ENCODE assay signal across 8 cellular contexts in the genomic region with DNA sequence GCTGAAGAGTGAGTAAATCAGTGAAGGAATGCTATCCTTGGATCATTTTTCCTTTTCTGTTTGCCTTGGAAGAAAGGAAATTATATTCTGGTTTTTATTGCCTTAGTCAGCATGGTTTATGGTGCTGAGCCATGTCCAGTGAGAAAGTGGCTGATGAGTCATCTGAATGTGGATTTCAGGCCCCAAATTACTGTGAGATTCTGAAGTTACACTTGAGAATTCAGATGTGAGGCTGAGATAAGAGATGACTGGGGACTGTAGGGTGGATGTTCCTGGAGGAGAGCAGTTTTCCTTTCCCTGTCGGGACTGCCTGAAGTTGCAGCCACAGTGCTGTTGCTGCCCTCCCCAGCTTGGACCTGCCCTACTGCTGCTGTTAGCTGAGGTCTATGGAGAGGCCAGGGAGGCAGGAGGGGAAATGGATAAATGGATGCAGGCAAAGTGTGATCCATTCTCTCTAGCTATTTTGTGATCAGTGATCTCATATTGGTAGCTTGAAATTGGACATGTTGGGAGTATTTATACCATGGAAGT. TPM values are rescaled to one million over a fixed set of nuclear protein-coding genes. Genes with fewer than 3 reads are reported as not detected.
DNase-seq lines count a peak whose midpoint lies in the region; ATAC-seq and TF ChIP-seq lines count a peak whose summit lies in the region.

No MANE protein-coding gene starts in this region.

- H3K9me3 ChIP-seq in T-helper 17 cell (ENCODE audit: control insufficient read depth, low read length, poor library complexity, severe bottlenecking) (no peaks in the 10 kb centered on the region), tibial artery (no peaks in the 10 kb centered on the region)

- H3K27me3 ChIP-seq in tibial artery: no peaks in the 10 kb centered on the region

- no peaks in the 10 kb centered on the region for H3K27me3 Mint-ChIP-seq in activated T-cell treated with anti-CD3 and anti-CD28 coated beads, Interleukin-2, amount 50 U/mL, for 24 hours
- H3K27me3 Mint-ChIP-seq in activated T-cell treated with anti-CD3 and anti-CD28 coated beads, Interleukin-2, amount 50 U/mL, for 4 hours (ENCODE audit: low read depth): no peaks in the 10 kb centered on the region
- H3K27me3 Mint-ChIP-seq in T-helper 17 cell: no peaks in the 10 kb centered on the region

- no peak overlapping the region for H3K4me3 Mint-ChIP-seq in activated T-cell treated with anti-CD3 and anti-CD28 coated beads, Interleukin-2, amount 50 U/mL, for 24 hours
- H3K4me3 Mint-ChIP-seq in activated T-cell treated with anti-CD3 and anti-CD28 coated beads, Interleukin-2, amount 50 U/mL, for 4 hours: no peak overlapping the region
- peak overlapping the region; percentile 78 for H3K4me3 Mint-ChIP-seq in T-helper 17 cell

- no peak overlapping the region for H3K4me3 ChIP-seq in tibial artery

- intact Hi-C loops in tibial artery (cut with DNase I; ENCODE audit: low total_unique reads): loop anchor here (5.0 kb wide), 1 partner anchor 34 kb away; no protein-coding TSS in a partner anchor

- no peak for ATAC-seq in activated T-cell treated with anti-CD3 and anti-CD28 coated beads, Interleukin-2, amount 50 U/mL, for 4 hours
- ATAC-seq in T-helper 17 cell: no peak
- no peak for ATAC-seq in HG02938 (IDR thresholded peaks at IDR 0.05; ENCODE audit: unreplicated experiment)

- peak overlapping the region; percentile 52 to 53 for H3K27ac ChIP-seq in tibial artery

- no peaks in the 10 kb centered on the region for H3K9me3 Mint-ChIP-seq in activated T-cell treated with anti-CD3 and anti-CD28 coated beads, Interleukin-2, amount 50 U/mL, for 24 hours
- H3K9me3 Mint-ChIP-seq in activated T-cell treated with anti-CD3 and anti-CD28 coated beads, Interleukin-2, amount 50 U/mL, for 4 hours: no peaks in the 10 kb centered on the region

- no peak for DNase-seq in activated T-cell treated with anti-CD3 and anti-CD28 coated beads, Interleukin-2, amount 50 U/mL, for 24 hours
- no peak for DNase-seq in activated T-cell treated with anti-CD3 and anti-CD28 coated beads, Interleukin-2, amount 50 U/mL, for 4 hours
- DNase-seq in T-helper 17 cell: no peak
- DNase-seq in glomerular endothelial cell (ENCODE audit: extremely low read depth, low read depth, low spot score): peak; percentile 77
- peak in 1 of 2 donors; percentile 45 for DNase-seq in tibial artery
- no peak for DNase-seq in T-helper 9 cell
- no peak for DNase-seq in activated gamma-delta T cell treated with Interleukin-2 at 50 U/mL for 16 hours

- peak overlapping the region; percentile 63 for H3K27ac Mint-ChIP-seq in activated T-cell treated with anti-CD3 and anti-CD28 coated beads, Interleukin-2, amount 50 U/mL, for 24 hours
- peak overlapping the region; percentile 98 for H3K27ac Mint-ChIP-seq in T-helper 17 cell

- H3K36me3 Mint-ChIP-seq in activated T-cell treated with anti-CD3 and anti-CD28 coated beads, Interleukin-2, amount 50 U/mL, for 24 hours (ENCODE audit: low read depth): peaks cover 4% of the 10 kb centered on the region
- H3K36me3 Mint-ChIP-seq in activated T-cell treated with anti-CD3 and anti-CD28 coated beads, Interleukin-2, amount 50 U/mL, for 4 hours (ENCODE audit: insufficient read depth): no peaks in the 10 kb centered on the region
- H3K36me3 Mint-ChIP-seq in T-helper 17 cell (ENCODE audit: low read depth): peaks cover 2% of the 10 kb centered on the region

- H3K36me3 ChIP-seq in tibial artery: no peaks in the 10 kb centered on the region

- TF ChIP-seq CTCF in tibial artery (IDR thresholded peaks at IDR 0.05): no peak

- peaks cover 56% of the 10 kb centered on the region for H3K4me1 Mint-ChIP-seq in activated T-cell treated with anti-CD3 and anti-CD28 coated beads, Interleukin-2, amount 50 U/mL, for 24 hours (ENCODE audit: low read depth)
- peaks cover 48% of the 10 kb centered on the region for H3K4me1 Mint-ChIP-seq in activated T-cell treated with anti-CD3 and anti-CD28 coated beads, Interleukin-2, amount 50 U/mL, for 4 hours (ENCODE audit: low read depth)
- H3K4me1 Mint-ChIP-seq in T-helper 17 cell: peaks cover 44% of the 10 kb centered on the region

- H3K4me1 ChIP-seq in tibial artery: peaks cover 0 to 38% (median 26%) of the 10 kb centered on the region in 4 donors

RNA-seq across cellular contexts. Expression of a gene that starts 4.2 kb away (rescaled TPM):
- total RNA-seq in activated T-cell treated with anti-CD3 and anti-CD28 coated beads, Interleukin-2, amount 50 U/mL, for 4 hours: 10 to 100 TPM; 76.3 to 88.2 (median 85.8) TPM
- total RNA-seq in T-helper 17 cell (10 to 100 TPM; 43.8 to 49.1 TPM), glomerular endothelial cell (5.1 and 9.3 TPM in 2 replicates)

RNA-seq across cellular contexts. Expression of a gene that starts 59.1 kb away (rescaled TPM):
- under 1 TPM; 0.25 to 0.63 (median 0.27) TPM for total RNA-seq in activated T-cell treated with anti-CD3 and anti-CD28 coated beads, Interleukin-2, amount 50 U/mL, for 4 hours
- total RNA-seq in T-helper 17 cell (under 1 TPM in 1 of 2 donors, not detected in 1; 0.17 TPM), glomerular endothelial cell (not detected in 2 replicates)
